8 cellular contexts compared by ENCODE assay signal in genomic region chr3:158791259-158791920, GRCh38. TPM values are rescaled to one million over a fixed set of nuclear protein-coding genes. Genes with fewer than 3 reads are reported as not detected.
DNase-seq lines count a peak whose midpoint lies in the region; ATAC-seq, FAIRE-seq and TF ChIP-seq lines count a peak whose summit lies in the region.

No MANE protein-coding gene starts in this region.

- 0 to 1% methylated on average over 8 of the region's 8 CpGs for WGBS in pancreas, 2 donors

- no peaks in the 10 kb centered on the region for H3K9me3 Mint-ChIP-seq in activated T-cell treated with anti-CD3 and anti-CD28 coated beads, Interleukin-2, amount 50 U/mL, for 24 hours

- peak overlapping the region in 1 of 4 donors; percentile 19 for H3K4me3 ChIP-seq in pancreas

- no peaks in the 10 kb centered on the region for H3K36me3 ChIP-seq in pancreas

- peak; percentile 63 for DNase-seq in Daoy (ENCODE audit: low read depth)
- peak; percentile 18 for DNase-seq in NCI-H748 treated with DMSO at 0.1 percent for 48 hours (lab: John Stamatoyannopoulos, UW)
- no peak for DNase-seq in activated T-cell treated with anti-CD3 and anti-CD28 coated beads, Interleukin-2, amount 50 U/mL, for 24 hours
- peak in 1 of 2 donors; percentile 47 for DNase-seq in foreskin keratinocyte
- DNase-seq in pancreas: peak in 1 of 6 donors; percentile 23
- no peak for DNase-seq in NCI-H128 (lab: John Stamatoyannopoulos, UW; ENCODE audit: unreplicated experiment)

- peaks cover 8% of the 10 kb centered on the region for H3K4me1 Mint-ChIP-seq in activated T-cell treated with anti-CD3 and anti-CD28 coated beads, Interleukin-2, amount 50 U/mL, for 24 hours (ENCODE audit: low read depth)

- H3K4me3 Mint-ChIP-seq in activated T-cell treated with anti-CD3 and anti-CD28 coated beads, Interleukin-2, amount 50 U/mL, for 24 hours: peak overlapping the region; percentile 66

- H3K27me3 Mint-ChIP-seq in activated T-cell treated with anti-CD3 and anti-CD28 coated beads, Interleukin-2, amount 50 U/mL, for 24 hours: peaks cover 4% of the 10 kb centered on the region

- H3K27ac Mint-ChIP-seq in activated T-cell treated with anti-CD3 and anti-CD28 coated beads, Interleukin-2, amount 50 U/mL, for 24 hours: no peak overlapping the region

- TF ChIP-seq CTCF in foreskin keratinocyte (conservative IDR thresholded peaks at IDR 0.05): peak; percentile 95
- TF ChIP-seq CTCF in pancreas (IDR thresholded peaks at IDR 0.05): peak in 3 of 4 donors; percentile 45 to 58 (median 52)

- peak; percentile 96 for FAIRE-seq in pancreas (lab: Jason Lieb, UNC)

- H3K4me1 ChIP-seq in foreskin keratinocyte (peaks cover 4% of the 10 kb centered on the region), pancreas (peaks cover 0 to 4% (median 0%) of the 10 kb centered on the region in 3 donors)

- intact Hi-C loops in pancreas (cut with DNase I): loop anchor here in 1 of 3 donors (5.0 kb wide), 1 partner anchor 64 kb away; no protein-coding TSS in a partner anchor

- H3K27me3 ChIP-seq in foreskin keratinocyte: no peaks in the 10 kb centered on the region
- H3K27me3 ChIP-seq in pancreas: no peaks in the 10 kb centered on the region

- no peaks in the 10 kb centered on the region for H3K36me3 Mint-ChIP-seq in activated T-cell treated with anti-CD3 and anti-CD28 coated beads, Interleukin-2, amount 50 U/mL, for 24 hours (ENCODE audit: low read depth)

- no peaks in the 10 kb centered on the region for H3K9me3 ChIP-seq in pancreas

- H3K27ac ChIP-seq in foreskin keratinocyte (no peak overlapping the region), pancreas (no peak overlapping the region)

- ATAC-seq in GM21367 (IDR thresholded peaks at IDR 0.05; ENCODE audit: unreplicated experiment) (peak; percentile 66), HG03571 (IDR thresholded peaks at IDR 0.05; ENCODE audit: unreplicated experiment) (peak; percentile 47), foreskin keratinocyte (peak; percentile 55), pancreas (peak in 3 of 4 donors; percentile 84 to 90 (median 88))

RNA-seq across cellular contexts. Expression of gene MFSD1, which starts 10.5 kb away (rescaled TPM):
- total RNA-seq in Daoy (2014; rRNA removed; shearing (Covaris generic)): 73.3 and 90.1 TPM in 2 replicates
- total RNA-seq in foreskin keratinocyte: 31.9 and 33.0 TPM in 2 replicates
- 15.8 and 20.2 TPM in 2 replicates for polyA plus RNA-seq in foreskin keratinocyte
- 10 to 100 TPM; 13.0 to 37.4 (median 22.6) TPM for total RNA-seq in pancreas
- polyA plus RNA-seq in pancreas: 10 to 100 TPM in 1 of 2 donors, 1 to 10 TPM in 1; 8.9 to 27.2 TPM

RNA-seq across cellular contexts. Expression of gene RARRES1, which starts 59.1 kb away (rescaled TPM):
- total RNA-seq in Daoy (2014; rRNA removed; shearing (Covaris generic)): not detected in 2 replicates
- total RNA-seq in foreskin keratinocyte: not detected in 2 replicates
- 0.04 TPM in 1 of 2 replicates, not detected in the other for polyA plus RNA-seq in foreskin keratinocyte
- 10 to 100 TPM in 2 of 6 donors, 1 to 10 TPM in 3, under 1 TPM in 1; 0.79 to 48.3 (median 3.9) TPM for total RNA-seq in pancreas
- polyA plus RNA-seq in pancreas: 1 to 10 TPM; 2.6 to 5.2 TPM

Comparison
In these comparisons a context has a peak if more than half of its experiments do, and no peak if none do; other contexts are left out.
1. DNase-seq: peak in Daoy (single experiment) and NCI-H748 treated with DMSO at 0.1 percent for 48 hours (single experiment); none in activated T-cell treated with anti-CD3 and anti-CD28 coated beads, Interleukin-2, amount 50 U/mL, for 24 hours (single experiment) and NCI-H128 (single experiment).
2. Peak in every context shown above with its lines, with median percentiles within 50 percentile points of each other: ATAC-seq.